1 cellular context compared by ENCODE assay signal in the genomic region with DNA sequence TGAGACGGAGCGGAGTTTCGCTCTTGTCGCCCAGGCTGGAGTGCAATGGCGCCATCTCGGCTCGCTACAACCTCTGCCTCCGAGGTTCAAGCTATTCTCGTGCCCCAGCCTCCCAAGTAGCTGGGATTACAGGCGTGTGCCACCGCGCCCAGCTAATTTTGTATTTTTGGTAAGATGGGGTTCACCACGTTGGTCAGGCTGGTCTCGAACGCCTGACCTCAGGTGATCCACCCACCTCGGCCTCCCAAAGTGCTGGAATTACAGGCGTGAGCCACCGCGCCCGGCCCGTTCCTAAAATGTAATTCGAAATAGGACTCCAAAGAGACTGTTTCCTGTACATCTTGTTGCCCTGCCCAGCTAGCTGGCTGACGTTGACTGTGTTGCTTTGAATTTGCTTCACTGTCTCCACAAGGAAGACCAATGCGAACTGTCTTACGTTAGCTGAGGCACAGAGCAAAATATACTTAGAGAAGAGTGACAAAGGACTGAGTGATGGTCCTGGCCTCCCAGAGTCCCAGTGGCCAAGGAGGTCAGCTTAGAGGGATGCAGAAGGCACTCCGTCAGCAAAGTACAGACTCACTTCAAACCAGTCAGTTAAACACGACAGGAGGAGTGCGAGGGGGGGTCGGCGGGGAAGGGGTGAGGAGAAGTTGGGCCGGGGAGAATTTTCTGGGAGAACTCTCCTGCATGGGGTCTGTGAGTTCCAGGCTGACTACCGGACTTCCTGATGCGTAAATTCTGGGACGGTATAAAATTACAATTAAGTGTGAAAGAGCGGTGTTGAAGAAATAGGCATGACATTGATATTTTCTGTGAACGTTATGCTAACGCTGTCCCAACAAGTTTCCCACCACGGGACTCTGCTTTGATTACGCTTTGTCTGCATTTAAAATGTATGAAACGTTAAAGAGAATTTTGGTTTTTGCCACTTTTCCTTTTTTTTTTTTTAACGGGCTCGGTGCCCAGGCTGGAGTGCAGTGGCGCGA.
TF ChIP-seq lines count a peak whose summit lies in the region.

No MANE protein-coding gene starts in this region.

TF ChIP-seq in K562, 482 proteins besides CTCF, POLR2A, EP300 and RAD21 (continued from another document and continues in another):
- TF ChIP-seq, protein P1, sequence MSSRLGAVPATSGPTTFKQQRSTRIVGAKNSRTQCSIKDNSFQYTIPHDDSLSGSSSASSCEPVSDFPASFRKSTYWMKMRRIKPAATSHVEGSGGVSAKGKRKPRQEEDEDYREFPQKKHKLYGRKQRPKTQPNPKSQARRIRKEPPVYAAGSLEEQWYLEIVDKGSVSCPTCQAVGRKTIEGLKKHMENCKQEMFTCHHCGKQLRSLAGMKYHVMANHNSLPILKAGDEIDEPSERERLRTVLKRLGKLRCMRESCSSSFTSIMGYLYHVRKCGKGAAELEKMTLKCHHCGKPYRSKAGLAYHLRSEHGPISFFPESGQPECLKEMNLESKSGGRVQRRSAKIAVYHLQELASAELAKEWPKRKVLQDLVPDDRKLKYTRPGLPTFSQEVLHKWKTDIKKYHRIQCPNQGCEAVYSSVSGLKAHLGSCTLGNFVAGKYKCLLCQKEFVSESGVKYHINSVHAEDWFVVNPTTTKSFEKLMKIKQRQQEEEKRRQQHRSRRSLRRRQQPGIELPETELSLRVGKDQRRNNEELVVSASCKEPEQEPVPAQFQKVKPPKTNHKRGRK (tag; IDR thresholded peaks at IDR 0.05), result peak; percentile 60; the same call in 1 of the 2 replicates
- TF ChIP-seq KHSRP (IDR thresholded peaks at IDR 0.05), result no peak
- no peak for TF ChIP-seq ZNF431 (CRISPR knock-in tag; IDR thresholded peaks at IDR 0.05)
- TF ChIP-seq, protein P2, sequence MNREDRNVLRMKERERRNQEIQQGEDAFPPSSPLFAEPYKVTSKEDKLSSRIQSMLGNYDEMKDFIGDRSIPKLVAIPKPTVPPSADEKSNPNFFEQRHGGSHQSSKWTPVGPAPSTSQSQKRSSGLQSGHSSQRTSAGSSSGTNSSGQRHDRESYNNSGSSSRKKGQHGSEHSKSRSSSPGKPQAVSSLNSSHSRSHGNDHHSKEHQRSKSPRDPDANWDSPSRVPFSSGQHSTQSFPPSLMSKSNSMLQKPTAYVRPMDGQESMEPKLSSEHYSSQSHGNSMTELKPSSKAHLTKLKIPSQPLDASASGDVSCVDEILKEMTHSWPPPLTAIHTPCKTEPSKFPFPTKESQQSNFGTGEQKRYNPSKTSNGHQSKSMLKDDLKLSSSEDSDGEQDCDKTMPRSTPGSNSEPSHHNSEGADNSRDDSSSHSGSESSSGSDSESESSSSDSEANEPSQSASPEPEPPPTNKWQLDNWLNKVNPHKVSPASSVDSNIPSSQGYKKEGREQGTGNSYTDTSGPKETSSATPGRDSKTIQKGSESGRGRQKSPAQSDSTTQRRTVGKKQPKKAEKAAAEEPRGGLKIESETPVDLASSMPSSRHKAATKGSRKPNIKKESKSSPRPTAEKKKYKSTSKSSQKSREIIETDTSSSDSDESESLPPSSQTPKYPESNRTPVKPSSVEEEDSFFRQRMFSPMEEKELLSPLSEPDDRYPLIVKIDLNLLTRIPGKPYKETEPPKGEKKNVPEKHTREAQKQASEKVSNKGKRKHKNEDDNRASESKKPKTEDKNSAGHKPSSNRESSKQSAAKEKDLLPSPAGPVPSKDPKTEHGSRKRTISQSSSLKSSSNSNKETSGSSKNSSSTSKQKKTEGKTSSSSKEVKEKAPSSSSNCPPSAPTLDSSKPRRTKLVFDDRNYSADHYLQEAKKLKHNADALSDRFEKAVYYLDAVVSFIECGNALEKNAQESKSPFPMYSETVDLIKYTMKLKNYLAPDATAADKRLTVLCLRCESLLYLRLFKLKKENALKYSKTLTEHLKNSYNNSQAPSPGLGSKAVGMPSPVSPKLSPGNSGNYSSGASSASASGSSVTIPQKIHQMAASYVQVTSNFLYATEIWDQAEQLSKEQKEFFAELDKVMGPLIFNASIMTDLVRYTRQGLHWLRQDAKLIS (CRISPR knock-in tag; IDR thresholded peaks at IDR 0.05), result no peak
- TF ChIP-seq, protein P3, sequence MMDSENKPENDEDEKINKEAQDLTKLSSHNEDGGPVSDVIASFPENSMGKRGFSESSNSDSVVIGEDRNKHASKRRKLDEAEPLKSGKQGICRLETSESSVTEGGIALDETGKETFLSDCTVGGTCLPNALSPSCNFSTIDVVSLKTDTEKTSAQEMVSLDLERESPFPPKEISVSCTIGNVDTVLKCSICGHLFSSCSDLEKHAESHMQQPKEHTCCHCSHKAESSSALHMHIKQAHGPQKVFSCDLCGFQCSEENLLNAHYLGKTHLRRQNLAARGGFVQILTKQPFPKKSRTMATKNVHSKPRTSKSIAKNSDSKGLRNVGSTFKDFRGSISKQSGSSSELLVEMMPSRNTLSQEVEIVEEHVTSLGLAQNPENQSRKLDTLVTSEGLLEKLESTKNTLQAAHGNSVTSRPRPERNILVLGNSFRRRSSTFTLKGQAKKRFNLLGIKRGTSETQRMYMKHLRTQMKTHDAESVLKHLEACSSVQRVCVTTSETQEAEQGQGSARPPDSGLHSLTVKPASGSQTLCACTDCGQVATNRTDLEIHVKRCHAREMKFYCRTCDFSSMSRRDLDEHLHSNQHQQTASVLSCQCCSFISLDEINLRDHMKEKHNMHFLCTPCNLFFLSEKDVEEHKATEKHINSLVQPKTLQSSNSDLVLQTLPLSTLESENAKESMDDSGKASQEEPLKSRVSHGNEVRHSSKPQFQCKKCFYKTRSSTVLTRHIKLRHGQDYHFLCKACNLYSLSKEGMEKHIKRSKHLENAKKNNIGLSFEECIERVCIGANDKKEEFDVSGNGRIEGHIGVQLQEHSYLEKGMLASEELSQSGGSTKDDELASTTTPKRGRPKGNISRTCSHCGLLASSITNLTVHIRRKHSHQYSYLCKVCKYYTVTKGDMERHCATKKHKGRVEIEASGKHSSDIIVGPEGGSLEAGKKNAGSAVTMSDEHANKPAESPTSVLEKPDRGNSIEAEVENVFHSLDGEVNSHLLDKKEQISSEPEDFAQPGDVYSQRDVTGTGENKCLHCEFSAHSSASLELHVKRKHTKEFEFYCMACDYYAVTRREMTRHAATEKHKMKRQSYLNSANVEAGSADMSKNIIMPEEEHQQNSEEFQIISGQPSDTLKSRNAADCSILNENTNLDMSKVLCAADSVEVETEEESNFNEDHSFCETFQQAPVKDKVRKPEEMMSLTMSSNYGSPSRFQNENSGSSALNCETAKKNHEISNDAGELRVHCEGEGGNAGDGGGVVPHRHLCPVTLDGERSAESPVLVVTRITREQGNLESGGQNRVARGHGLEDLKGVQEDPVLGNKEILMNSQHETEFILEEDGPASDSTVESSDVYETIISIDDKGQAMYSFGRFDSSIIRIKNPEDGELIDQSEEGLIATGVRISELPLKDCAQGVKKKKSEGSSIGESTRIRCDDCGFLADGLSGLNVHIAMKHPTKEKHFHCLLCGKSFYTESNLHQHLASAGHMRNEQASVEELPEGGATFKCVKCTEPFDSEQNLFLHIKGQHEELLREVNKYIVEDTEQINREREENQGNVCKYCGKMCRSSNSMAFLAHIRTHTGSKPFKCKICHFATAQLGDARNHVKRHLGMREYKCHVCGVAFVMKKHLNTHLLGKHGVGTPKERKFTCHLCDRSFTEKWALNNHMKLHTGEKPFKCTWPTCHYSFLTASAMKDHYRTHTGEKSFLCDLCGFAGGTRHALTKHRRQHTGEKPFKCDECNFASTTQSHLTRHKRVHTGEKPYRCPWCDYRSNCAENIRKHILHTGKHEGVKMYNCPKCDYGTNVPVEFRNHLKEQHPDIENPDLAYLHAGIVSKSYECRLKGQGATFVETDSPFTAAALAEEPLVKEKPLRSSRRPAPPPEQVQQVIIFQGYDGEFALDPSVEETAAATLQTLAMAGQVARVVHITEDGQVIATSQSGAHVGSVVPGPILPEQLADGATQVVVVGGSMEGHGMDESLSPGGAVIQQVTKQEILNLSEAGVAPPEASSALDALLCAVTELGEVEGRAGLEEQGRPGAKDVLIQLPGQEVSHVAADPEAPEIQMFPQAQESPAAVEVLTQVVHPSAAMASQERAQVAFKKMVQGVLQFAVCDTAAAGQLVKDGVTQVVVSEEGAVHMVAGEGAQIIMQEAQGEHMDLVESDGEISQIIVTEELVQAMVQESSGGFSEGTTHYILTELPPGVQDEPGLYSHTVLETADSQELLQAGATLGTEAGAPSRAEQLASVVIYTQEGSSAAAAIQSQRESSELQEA (IDR thresholded peaks at IDR 0.05; ENCODE audit: low read depth), result peak; percentile 41; the same call in 1 of the 2 replicates
- TF ChIP-seq ZC3H8 (IDR thresholded peaks at IDR 0.05), result no peak
- TF ChIP-seq ZFX (CRISPR knock-in tag; IDR thresholded peaks at IDR 0.05), result no peak
- TF ChIP-seq SPI1 (IDR thresholded peaks at IDR 0.05; ENCODE audit: borderline replicate concordance, low read depth, low read length), result no peak
- TF ChIP-seq, protein P4, sequence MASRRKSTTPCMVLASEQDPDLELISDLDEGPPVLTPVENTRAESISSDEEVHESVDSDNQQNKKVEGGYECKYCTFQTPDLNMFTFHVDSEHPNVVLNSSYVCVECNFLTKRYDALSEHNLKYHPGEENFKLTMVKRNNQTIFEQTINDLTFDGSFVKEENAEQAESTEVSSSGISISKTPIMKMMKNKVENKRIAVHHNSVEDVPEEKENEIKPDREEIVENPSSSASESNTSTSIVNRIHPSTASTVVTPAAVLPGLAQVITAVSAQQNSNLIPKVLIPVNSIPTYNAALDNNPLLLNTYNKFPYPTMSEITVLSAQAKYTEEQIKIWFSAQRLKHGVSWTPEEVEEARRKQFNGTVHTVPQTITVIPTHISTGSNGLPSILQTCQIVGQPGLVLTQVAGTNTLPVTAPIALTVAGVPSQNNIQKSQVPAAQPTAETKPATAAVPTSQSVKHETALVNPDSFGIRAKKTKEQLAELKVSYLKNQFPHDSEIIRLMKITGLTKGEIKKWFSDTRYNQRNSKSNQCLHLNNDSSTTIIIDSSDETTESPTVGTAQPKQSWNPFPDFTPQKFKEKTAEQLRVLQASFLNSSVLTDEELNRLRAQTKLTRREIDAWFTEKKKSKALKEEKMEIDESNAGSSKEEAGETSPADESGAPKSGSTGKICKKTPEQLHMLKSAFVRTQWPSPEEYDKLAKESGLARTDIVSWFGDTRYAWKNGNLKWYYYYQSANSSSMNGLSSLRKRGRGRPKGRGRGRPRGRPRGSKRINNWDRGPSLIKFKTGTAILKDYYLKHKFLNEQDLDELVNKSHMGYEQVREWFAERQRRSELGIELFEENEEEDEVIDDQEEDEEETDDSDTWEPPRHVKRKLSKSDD (conservative IDR thresholded peaks at IDR 0.05; ENCODE audit: low read length), result no peak
- no peak for TF ChIP-seq ZNF354B (CRISPR knock-in tag; IDR thresholded peaks at IDR 0.05)
- no peak; the same call in 1 of the 2 replicates for TF ChIP-seq FOSL1 (tag; conservative IDR thresholded peaks at IDR 0.05)
- TF ChIP-seq, protein P5, sequence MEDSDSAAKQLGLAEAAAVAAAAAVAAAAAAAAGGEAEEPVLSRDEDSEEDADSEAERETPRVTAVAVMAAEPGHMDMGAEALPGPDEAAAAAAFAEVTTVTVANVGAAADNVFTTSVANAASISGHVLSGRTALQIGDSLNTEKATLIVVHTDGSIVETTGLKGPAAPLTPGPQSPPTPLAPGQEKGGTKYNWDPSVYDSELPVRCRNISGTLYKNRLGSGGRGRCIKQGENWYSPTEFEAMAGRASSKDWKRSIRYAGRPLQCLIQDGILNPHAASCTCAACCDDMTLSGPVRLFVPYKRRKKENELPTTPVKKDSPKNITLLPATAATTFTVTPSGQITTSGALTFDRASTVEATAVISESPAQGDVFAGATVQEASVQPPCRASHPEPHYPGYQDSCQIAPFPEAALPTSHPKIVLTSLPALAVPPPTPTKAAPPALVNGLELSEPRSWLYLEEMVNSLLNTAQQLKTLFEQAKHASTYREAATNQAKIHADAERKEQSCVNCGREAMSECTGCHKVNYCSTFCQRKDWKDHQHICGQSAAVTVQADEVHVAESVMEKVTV (CRISPR knock-in tag; IDR thresholded peaks at IDR 0.05), result no peak
- TF ChIP-seq, protein P6, sequence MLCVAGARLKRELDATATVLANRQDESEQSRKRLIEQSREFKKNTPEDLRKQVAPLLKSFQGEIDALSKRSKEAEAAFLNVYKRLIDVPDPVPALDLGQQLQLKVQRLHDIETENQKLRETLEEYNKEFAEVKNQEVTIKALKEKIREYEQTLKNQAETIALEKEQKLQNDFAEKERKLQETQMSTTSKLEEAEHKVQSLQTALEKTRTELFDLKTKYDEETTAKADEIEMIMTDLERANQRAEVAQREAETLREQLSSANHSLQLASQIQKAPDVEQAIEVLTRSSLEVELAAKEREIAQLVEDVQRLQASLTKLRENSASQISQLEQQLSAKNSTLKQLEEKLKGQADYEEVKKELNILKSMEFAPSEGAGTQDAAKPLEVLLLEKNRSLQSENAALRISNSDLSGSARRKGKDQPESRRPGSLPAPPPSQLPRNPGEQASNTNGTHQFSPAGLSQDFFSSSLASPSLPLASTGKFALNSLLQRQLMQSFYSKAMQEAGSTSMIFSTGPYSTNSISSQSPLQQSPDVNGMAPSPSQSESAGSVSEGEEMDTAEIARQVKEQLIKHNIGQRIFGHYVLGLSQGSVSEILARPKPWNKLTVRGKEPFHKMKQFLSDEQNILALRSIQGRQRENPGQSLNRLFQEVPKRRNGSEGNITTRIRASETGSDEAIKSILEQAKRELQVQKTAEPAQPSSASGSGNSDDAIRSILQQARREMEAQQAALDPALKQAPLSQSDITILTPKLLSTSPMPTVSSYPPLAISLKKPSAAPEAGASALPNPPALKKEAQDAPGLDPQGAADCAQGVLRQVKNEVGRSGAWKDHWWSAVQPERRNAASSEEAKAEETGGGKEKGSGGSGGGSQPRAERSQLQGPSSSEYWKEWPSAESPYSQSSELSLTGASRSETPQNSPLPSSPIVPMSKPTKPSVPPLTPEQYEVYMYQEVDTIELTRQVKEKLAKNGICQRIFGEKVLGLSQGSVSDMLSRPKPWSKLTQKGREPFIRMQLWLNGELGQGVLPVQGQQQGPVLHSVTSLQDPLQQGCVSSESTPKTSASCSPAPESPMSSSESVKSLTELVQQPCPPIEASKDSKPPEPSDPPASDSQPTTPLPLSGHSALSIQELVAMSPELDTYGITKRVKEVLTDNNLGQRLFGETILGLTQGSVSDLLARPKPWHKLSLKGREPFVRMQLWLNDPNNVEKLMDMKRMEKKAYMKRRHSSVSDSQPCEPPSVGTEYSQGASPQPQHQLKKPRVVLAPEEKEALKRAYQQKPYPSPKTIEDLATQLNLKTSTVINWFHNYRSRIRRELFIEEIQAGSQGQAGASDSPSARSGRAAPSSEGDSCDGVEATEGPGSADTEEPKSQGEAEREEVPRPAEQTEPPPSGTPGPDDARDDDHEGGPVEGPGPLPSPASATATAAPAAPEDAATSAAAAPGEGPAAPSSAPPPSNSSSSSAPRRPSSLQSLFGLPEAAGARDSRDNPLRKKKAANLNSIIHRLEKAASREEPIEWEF (CRISPR knock-in tag; IDR thresholded peaks at IDR 0.05), result no peak
- TF ChIP-seq, protein P7, sequence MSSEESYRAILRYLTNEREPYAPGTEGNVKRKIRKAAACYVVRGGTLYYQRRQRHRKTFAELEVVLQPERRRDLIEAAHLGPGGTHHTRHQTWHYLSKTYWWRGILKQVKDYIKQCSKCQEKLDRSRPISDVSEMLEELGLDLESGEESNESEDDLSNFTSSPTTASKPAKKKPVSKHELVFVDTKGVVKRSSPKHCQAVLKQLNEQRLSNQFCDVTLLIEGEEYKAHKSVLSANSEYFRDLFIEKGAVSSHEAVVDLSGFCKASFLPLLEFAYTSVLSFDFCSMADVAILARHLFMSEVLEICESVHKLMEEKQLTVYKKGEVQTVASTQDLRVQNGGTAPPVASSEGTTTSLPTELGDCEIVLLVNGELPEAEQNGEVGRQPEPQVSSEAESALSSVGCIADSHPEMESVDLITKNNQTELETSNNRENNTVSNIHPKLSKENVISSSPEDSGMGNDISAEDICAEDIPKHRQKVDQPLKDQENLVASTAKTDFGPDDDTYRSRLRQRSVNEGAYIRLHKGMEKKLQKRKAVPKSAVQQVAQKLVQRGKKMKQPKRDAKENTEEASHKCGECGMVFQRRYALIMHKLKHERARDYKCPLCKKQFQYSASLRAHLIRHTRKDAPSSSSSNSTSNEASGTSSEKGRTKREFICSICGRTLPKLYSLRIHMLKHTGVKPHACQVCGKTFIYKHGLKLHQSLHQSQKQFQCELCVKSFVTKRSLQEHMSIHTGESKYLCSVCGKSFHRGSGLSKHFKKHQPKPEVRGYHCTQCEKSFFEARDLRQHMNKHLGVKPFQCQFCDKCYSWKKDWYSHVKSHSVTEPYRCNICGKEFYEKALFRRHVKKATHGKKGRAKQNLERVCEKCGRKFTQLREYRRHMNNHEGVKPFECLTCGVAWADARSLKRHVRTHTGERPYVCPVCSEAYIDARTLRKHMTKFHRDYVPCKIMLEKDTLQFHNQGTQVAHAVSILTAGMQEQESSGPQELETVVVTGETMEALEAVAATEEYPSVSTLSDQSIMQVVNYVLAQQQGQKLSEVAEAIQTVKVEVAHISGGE (CRISPR knock-in tag; IDR thresholded peaks at IDR 0.05), result no peak
